ENCODE assay signal across 21 cellular contexts in the genomic region with DNA sequence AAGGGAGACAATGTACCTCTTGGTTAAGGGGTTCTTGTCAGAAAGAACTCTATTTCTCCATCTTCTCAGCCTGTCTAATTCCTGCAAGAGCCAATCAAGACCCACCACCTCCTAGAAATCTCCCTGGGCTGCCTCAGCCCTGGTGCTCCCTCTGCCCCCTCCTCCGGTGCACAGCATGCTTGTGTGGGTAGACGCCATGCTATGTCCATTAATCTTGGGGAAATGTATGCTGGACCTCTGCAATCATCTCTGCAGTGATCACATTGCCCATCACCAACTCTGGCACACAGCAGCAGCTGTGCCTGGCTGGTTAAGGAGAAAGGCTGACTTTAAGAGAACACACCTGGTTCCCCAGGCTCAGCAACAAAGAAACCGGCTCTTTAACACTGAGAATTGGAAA.
"Had no signal": no experiment of that assay in that cellular context is flagged by ENCODE, and none has a peak within 500 bp of the region (broad histone marks: within the 10 kb centered on the region; RNA-seq: fewer than 3 reads in every experiment).

No MANE protein-coding gene starts in this region.

- H3K36me3 Mint-ChIP-seq: activated naive CD8-positive, alpha-beta T cell treated with anti-CD3 and anti-CD28 coated beads for 36 hours; brain; naive B cell had no signal

- H3K9me3 Mint-ChIP-seq: activated B cell treated with CpG ODN at 0.5 μM for 24 hours; activated CD8-positive, alpha-beta T cell treated with anti-CD3 and anti-CD28 coated beads for 36 hours; activated naive CD8-positive, alpha-beta T cell treated with anti-CD3 and anti-CD28 coated beads for 36 hours; brain had no signal

- H3K9ac ChIP-seq: parathyroid adenoma had no signal

- ATAC-seq: activated CD8-positive, alpha-beta T cell treated with anti-CD3 and anti-CD28 coated beads for 36 hours; gastrocnemius medialis; heart left ventricle; left cardiac atrium had no signal

- H2AFZ ChIP-seq: parathyroid adenoma had no signal

- H3K36me3 ChIP-seq: gastrocnemius medialis, heart left ventricle, neutrophil, transverse colon had no signal

- H3K27ac ChIP-seq: gastrocnemius medialis, heart left ventricle, neutrophil, parathyroid adenoma had no signal

- DNase-seq: activated B cell treated with CpG ODN at 0.5 μM for 24 hours; activated CD4-positive, alpha-beta T cell treated with anti-CD3 and anti-CD28 coated beads for 48 hours; activated CD8-positive, alpha-beta memory T cell treated with anti-CD3 and anti-CD28 coated beads, Interleukin-2, amount 50 U/mL, for 48 hours; activated CD8-positive, alpha-beta T cell treated with anti-CD3 and anti-CD28 coated beads for 36 hours; activated gamma-delta T cell treated with Interleukin-2 at 50 U/mL for 16 hours; activated naive CD8-positive, alpha-beta T cell treated with anti-CD3 and anti-CD28 coated beads for 36 hours; amygdala; cortex of kidney; effector CD4-positive, alpha-beta T cell; gastrocnemius medialis; heart left ventricle; left cardiac atrium; naive B cell; stimulated activated CD4-positive, alpha-beta T cell treated with anti-CD3 and anti-CD28 coated beads, Interleukin-4, amount 100 ng/mL, for 4 hours; stimulated activated CD8-positive, alpha-beta memory T cell treated with anti-CD3 and anti-CD28 coated beads, Interleukin-4, amount 100 ng/mL, for 48 hours; stimulated activated naive CD4-positive, alpha-beta T cell treated with Interleukin-2 at 50 U/mL for 16 hours; SW 1271; transverse colon had no signal

- H3K27me3 Mint-ChIP-seq: brain had no signal

- H3K27me3 ChIP-seq: gastrocnemius medialis, heart left ventricle, transverse colon had no signal

- H3K27ac Mint-ChIP-seq: activated B cell treated with CpG ODN at 0.5 μM for 24 hours; activated CD8-positive, alpha-beta T cell treated with anti-CD3 and anti-CD28 coated beads for 36 hours; activated naive CD8-positive, alpha-beta T cell treated with anti-CD3 and anti-CD28 coated beads for 36 hours; naive B cell had no signal

- H3K4me3 ChIP-seq: gastrocnemius medialis, heart left ventricle, transverse colon had no signal

- H3K4me3 Mint-ChIP-seq: activated B cell treated with CpG ODN at 0.5 μM for 24 hours; activated CD8-positive, alpha-beta T cell treated with anti-CD3 and anti-CD28 coated beads for 36 hours; activated naive CD8-positive, alpha-beta T cell treated with anti-CD3 and anti-CD28 coated beads for 36 hours; brain; naive B cell had no signal

- H3K4me1 Mint-ChIP-seq: activated B cell treated with CpG ODN at 0.5 μM for 24 hours, naive B cell had no signal

- H3K9me3 ChIP-seq: gastrocnemius medialis, heart left ventricle, neutrophil, transverse colon had no signal
